1 cellular context compared by ENCODE assay signal in genomic region chr3:76438971-76439370, GRCh38.
TF ChIP-seq lines count a peak whose summit lies in the region.

No MANE protein-coding gene starts in this region.

TF ChIP-seq in HepG2, 621 proteins besides CTCF, POLR2A, EP300 and RAD21 (continued from another document):
- TF ChIP-seq NFAT5 (CRISPR knock-in tag; IDR thresholded peaks at IDR 0.05) (no peak), PHB2 (IDR thresholded peaks at IDR 0.05; ENCODE audit: partially characterized antibody) (no peak), ZKSCAN5 (CRISPR knock-in tag; IDR thresholded peaks at IDR 0.05) (no peak), PBX2 (CRISPR knock-in tag; IDR thresholded peaks at IDR 0.05) (no peak), ZNF446 (CRISPR knock-in tag; IDR thresholded peaks at IDR 0.05) (no peak), TSC22D2 (CRISPR knock-in tag; IDR thresholded peaks at IDR 0.05; ENCODE audit: borderline replicate concordance) (no peak), ATF3 (CRISPR knock-in tag; IDR thresholded peaks at IDR 0.05) (no peak)
